In the genomic region with DNA sequence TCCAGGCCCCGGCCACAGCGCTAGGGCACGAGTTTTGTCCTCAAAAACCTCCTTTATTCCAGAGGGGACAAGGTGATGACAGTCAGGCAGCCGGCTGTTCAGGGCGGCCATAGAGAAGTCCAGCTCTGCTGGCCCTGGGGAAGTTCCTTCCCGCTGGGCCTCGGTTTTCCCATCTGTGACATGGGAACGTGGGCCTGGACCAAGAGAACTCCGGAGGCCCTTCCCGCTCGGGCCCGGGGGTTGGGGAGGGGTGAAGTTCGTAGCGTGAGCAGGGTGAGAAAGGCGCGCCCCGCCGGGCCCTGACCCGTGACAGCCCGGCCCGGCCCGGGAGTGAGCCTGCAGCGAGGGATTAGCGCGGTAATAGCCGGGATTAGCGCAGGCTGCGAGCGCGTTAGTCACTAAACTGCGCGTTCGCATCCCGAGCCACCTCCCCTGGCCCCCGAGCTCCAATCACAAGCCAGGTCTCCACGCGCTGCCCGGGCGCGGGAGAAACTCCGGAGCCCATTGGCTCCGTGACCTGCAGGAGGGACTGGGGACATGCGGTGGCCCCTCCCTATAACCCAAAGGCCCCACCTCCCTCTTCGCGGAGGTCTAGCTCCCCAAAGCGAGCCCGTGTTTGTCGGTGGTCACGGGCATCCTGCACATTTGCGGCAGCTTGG, we compare ENCODE assay signal across 29 cellular contexts. TPM values are rescaled to one million over a fixed set of nuclear protein-coding genes. Genes with fewer than 3 reads are reported as not detected.
DNase-seq lines count a peak whose midpoint lies in the region; ATAC-seq, FAIRE-seq and TF ChIP-seq lines count a peak whose summit lies in the region.
"Had no signal": no experiment of that assay in that cellular context is flagged by ENCODE, and none has a peak within 500 bp of the region (broad histone marks: within the 10 kb centered on the region; RNA-seq: fewer than 3 reads in every experiment).

No MANE protein-coding gene starts in this region.

- DNase-seq in GM03348 (ENCODE audit: low spot score) (peak; percentile 27), Panc1 (ENCODE audit: low read depth, low spot score) (no peak), retinal pigment epithelial cell (ENCODE audit: low read depth) (peak; percentile 64), NCI-H226 (no peak), small intestine (no peak)
- DNase-seq: activated CD4-positive, alpha-beta T cell treated with anti-CD3 and anti-CD28 coated beads for 48 hours; activated effector memory CD4-positive, alpha-beta T cell treated with Interleukin-2 at 50 U/mL for 16 hours; GOT3; KBM-7; NCI-H1105; NCI-H1930; NCI-H524 treated with DMSO at 0.1 percent for 48 hours; SHP77; stimulated activated CD4-positive, alpha-beta T cell treated with anti-CD3 and anti-CD28 coated beads, Interleukin-4, amount 100 ng/mL, for 1 hour; stomach; thyroid gland had no signal

- POLR2A ChIA-PET in Panc1 (lab: Charles Lee), result no interaction called here

- CTCF ChIA-PET in Panc1 (lab: Charles Lee), result no interaction called here

- no TSS peak for BruUV-seq in Panc1 (replicated peaks; lab: Mats Ljungman, UMichigan)

- FAIRE-seq in small intestine (lab: Jason Lieb, UNC), result no peak
- FAIRE-seq: GM12892, keratinocyte had no signal

- WGBS in small intestine, 3 donors, result 31 to 40% (median 39%) methylated on average over 35 to 50 of the region's 50 CpGs

- H3K27ac ChIP-seq in Panc1 (ENCODE audit: low read length) (peak overlapping the region; percentile 36; the same call in 1 of the 2 replicates), small intestine (ENCODE audit: low read depth in 1 of 2, low read length in 1 of 2) (no peak overlapping the region)
- H3K27ac ChIP-seq: BLaER1 treated with 17β-estradiol and CSF1 and Interleukin-3, amounts not matched to agents 10 nM and 100 nM; breast epithelium; neural progenitor cell; stomach; thyroid gland; vagina had no signal

- H3K4me3 ChIP-seq in Panc1 (ENCODE audit: low read depth in 2 of 2, low read length in 2 of 2), result no peak overlapping the region
- H3K4me3 ChIP-seq in retinal pigment epithelial cell (ENCODE audit: low read length), result no peak overlapping the region
- no peak overlapping the region for H3K4me3 ChIP-seq in small intestine (ENCODE audit: low read depth in 1 of 2, low read length in 2 of 2)
- H3K4me3 ChIP-seq: BLaER1 treated with 17β-estradiol and CSF1 and Interleukin-3, amounts not matched to agents 10 nM and 100 nM; breast epithelium; neural progenitor cell; stomach; thyroid gland; vagina had no signal

- intact Hi-C loops in Panc1 (cut with micrococcal nuclease; ENCODE audit: unreplicated experiment), result no loop called here

- no peaks in the 10 kb centered on the region for H3K9me3 ChIP-seq in Panc1 (ENCODE audit: control insufficient read depth, insufficient read depth, low read depth, low read length)
- no peaks in the 10 kb centered on the region for H3K9me3 ChIP-seq in small intestine (ENCODE audit: control insufficient read depth, low read depth)
- H3K9me3 ChIP-seq: thyroid gland had no signal

- in situ Hi-C loops in Panc1 (cut with HindIII; ENCODE audit: low pct_unique_long_range_greater_than_20kb, low sequenced_read_pairs), result no loop called here

- H3K36me3 ChIP-seq in Panc1 (ENCODE audit: control insufficient read depth, insufficient read depth, low read length), result no peaks in the 10 kb centered on the region
- no peaks in the 10 kb centered on the region for H3K36me3 ChIP-seq in small intestine (ENCODE audit: control insufficient read depth in 2 of 2, insufficient read depth in 2 of 2, low read length in 2 of 2)
- H3K36me3 ChIP-seq: BLaER1 treated with 17β-estradiol and CSF1 and Interleukin-3, amounts not matched to agents 10 nM and 100 nM; breast epithelium; neural progenitor cell; stomach; thyroid gland; vagina had no signal

- no peaks in the 10 kb centered on the region for H3K27me3 ChIP-seq in Panc1 (ENCODE audit: control insufficient read depth, insufficient read depth, low read length)
- peaks cover 0 to 23% of the 10 kb centered on the region in 2 donors for H3K27me3 ChIP-seq in small intestine (ENCODE audit: control insufficient read depth in 2 of 2, insufficient read depth in 2 of 2, low read length in 2 of 2)
- H3K27me3 ChIP-seq: BLaER1 treated with 17β-estradiol and CSF1 and Interleukin-3, amounts not matched to agents 10 nM and 100 nM; neural progenitor cell had no signal

- ATAC-seq in Panc1, result no peak
- ATAC-seq in esophagus mucosa, result peak; percentile 89
- no peak for ATAC-seq in HG03280 (IDR thresholded peaks at IDR 0.05; ENCODE audit: unreplicated experiment)

- peaks cover 4% of the 10 kb centered on the region; the same call in 1 of the 2 replicates for H3K4me1 ChIP-seq in Panc1 (ENCODE audit: control insufficient read depth, insufficient read depth, low read length)
- H3K4me1 ChIP-seq in small intestine (ENCODE audit: control insufficient read depth in 2 of 2, insufficient read depth in 1 of 2, low read depth in 1 of 2, low read length in 1 of 2), result no peaks in the 10 kb centered on the region
- H3K4me1 ChIP-seq: breast epithelium, neural progenitor cell, thyroid gland, vagina had no signal

- no peak for TF ChIP-seq CTCF in Panc1 (IDR thresholded peaks at IDR 0.05)
- TF ChIP-seq CTCF in retinal pigment epithelial cell (conservative IDR thresholded peaks at IDR 0.05; ENCODE audit: low read depth, low read length), result no peak

RNA-seq across cellular contexts. Expression of gene PADI2, which starts 29.8 kb away (rescaled TPM):
- 507 TPM for total RNA-seq in Panc1 (2021; ENCODE audit: unreplicated experiment)
- 830 TPM for polyA plus RNA-seq in Panc1 (2012; ENCODE audit: insufficient read length)
- 0.92 TPM for total RNA-seq in esophagus mucosa
- under 1 TPM in 2 of 3 donors, not detected in 1; 0.28 to 0.54 TPM for polyA plus RNA-seq in small intestine
- total RNA-seq: activated CD8-positive, alpha-beta memory T cell treated with anti-CD3 and anti-CD28 coated beads for 36 hours; HT1080 had no signal

RNA-seq across cellular contexts. Expression of gene PADI1, which starts 55.8 kb away (rescaled TPM):
- total RNA-seq in Panc1 (2021; ENCODE audit: unreplicated experiment) (2.3 TPM), esophagus mucosa (40.0 TPM)
- 2.6 TPM for polyA plus RNA-seq in Panc1 (2012; ENCODE audit: insufficient read length)
- polyA plus RNA-seq in small intestine, result under 1 TPM in 2 of 3 donors, not detected in 1; 0.10 to 0.27 TPM
- total RNA-seq: activated CD8-positive, alpha-beta memory T cell treated with anti-CD3 and anti-CD28 coated beads for 36 hours; posterior vena cava; sciatic nerve; thyroid gland had no signal
- polyA plus RNA-seq: liver had no signal

Comparison
In these comparisons a context has a peak if more than half of its experiments do, and no peak if none do; other contexts are left out.
1. DNase-seq: peak in GM03348 (single experiment) and retinal pigment epithelial cell (single experiment); none in Panc1 (single experiment), NCI-H226 (single experiment) and small intestine (single experiment).
2. RNA of gene PADI2, which starts 29.8 kb away (total RNA-seq): 507 TPM in Panc1 (single experiment); 0.92 TPM in esophagus mucosa (single experiment); every median in the first group is over 100 times any median in the second.
3. RNA of gene PADI1, which starts 55.8 kb away (total RNA-seq): 40.0 TPM in esophagus mucosa (single experiment); 2.3 TPM in Panc1 (single experiment); every median in the first group is over 10 times any median in the second.